15 cellular contexts compared by ENCODE assay signal in the genomic region with DNA sequence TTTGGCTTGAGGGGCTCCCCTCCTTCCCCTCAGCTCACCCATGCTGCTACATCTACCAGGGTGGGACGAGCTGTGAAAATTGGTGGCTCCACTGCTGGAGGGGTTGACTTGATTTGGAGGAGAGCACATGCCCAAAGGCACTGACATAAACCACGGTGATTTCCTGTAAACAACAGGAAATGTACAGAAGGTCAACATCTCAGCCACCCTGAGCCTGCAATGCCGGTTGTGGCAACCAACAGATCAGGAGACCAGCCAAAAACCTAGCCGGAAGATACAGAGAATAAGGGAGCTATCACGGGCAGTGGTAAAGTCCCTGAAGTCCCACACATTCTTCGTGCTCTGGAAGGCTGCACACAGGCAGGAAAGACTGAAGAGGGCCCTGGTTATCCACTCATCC. TPM values are rescaled to one million over a fixed set of nuclear protein-coding genes. Genes with fewer than 3 reads are reported as not detected.
DNase-seq lines count a peak whose midpoint lies in the region; ATAC-seq and TF ChIP-seq lines count a peak whose summit lies in the region.
"Had no signal": no experiment of that assay in that cellular context is flagged by ENCODE, and none has a peak within 500 bp of the region (broad histone marks: within the 10 kb centered on the region; RNA-seq: fewer than 3 reads in every experiment).

No MANE protein-coding gene starts in this region.

- no peak overlapping the region for H3K4me3 ChIP-seq in lower lobe of right lung
- H3K4me3 ChIP-seq in right atrium auricular region: no peak overlapping the region
- H3K4me3 ChIP-seq: left lung, transverse colon had no signal

- in situ Hi-C loops in G401 (cut with HindIII; ENCODE audit: low sequenced_read_pairs): no loop called here

- H3K27me3 ChIP-seq in lower lobe of right lung (ENCODE audit: low read depth) (no peaks in the 10 kb centered on the region), right atrium auricular region (no peaks in the 10 kb centered on the region)
- H3K27me3 ChIP-seq: left lung, transverse colon had no signal

- H3K4me1 ChIP-seq in lower lobe of right lung (peaks cover 8% of the 10 kb centered on the region), right atrium auricular region (peaks cover 0 to under 1% of the 10 kb centered on the region in 2 donors)

- H3K9me3 Mint-ChIP-seq in stimulated activated naive CD8-positive, alpha-beta T cell treated with anti-CD3 and anti-CD28 coated beads, Interleukin-15, Interleukin-2, amounts not matched to agents 100 ng/mL and 50 ng/mL, for 24 hours: peaks cover 38% of the 10 kb centered on the region
- H3K9me3 Mint-ChIP-seq in central memory CD8-positive, alpha-beta T cell: peaks cover 6% of the 10 kb centered on the region

- no peak for ATAC-seq in stimulated activated naive CD8-positive, alpha-beta T cell treated with anti-CD3 and anti-CD28 coated beads, Interleukin-15, Interleukin-2, amounts not matched to agents 100 U/mL and 50 U/mL, for 24 hours
- peak; percentile 87 for ATAC-seq in central memory CD8-positive, alpha-beta T cell (replicated peaks; ENCODE audit: extremely low read depth, poor library complexity, severe bottlenecking)
- ATAC-seq in lower lobe of right lung (peak; percentile 12 to 38), GM21381 (IDR thresholded peaks at IDR 0.05; ENCODE audit: unreplicated experiment) (no peak), HG03460 (IDR thresholded peaks at IDR 0.05; ENCODE audit: unreplicated experiment) (no peak)
- ATAC-seq: left lung had no signal

- peak overlapping the region; percentile 16 for H3K27ac Mint-ChIP-seq in stimulated activated naive CD8-positive, alpha-beta T cell treated with anti-CD3 and anti-CD28 coated beads, Interleukin-15, Interleukin-2, amounts not matched to agents 100 ng/mL and 50 ng/mL, for 24 hours
- peak overlapping the region; percentile 93 for H3K27ac Mint-ChIP-seq in central memory CD8-positive, alpha-beta T cell (ENCODE audit: low read depth)
- H3K27ac Mint-ChIP-seq: brain had no signal

- DNase-seq in stimulated activated naive CD8-positive, alpha-beta T cell treated with anti-CD3 and anti-CD28 coated beads, Interleukin-15, Interleukin-2, amounts not matched to agents 100 U/mL and 50 U/mL, for 24 hours: no peak
- DNase-seq in central memory CD8-positive, alpha-beta T cell (ENCODE audit: low spot score in 2 of 2): peak in 1 of 2 donors; percentile 22
- DNase-seq in lower lobe of right lung: no peak
- DNase-seq in G401 (ENCODE audit: low spot score): no peak
- DNase-seq in right atrium auricular region (ENCODE audit: low spot score): no peak
- DNase-seq: left lung; NCI-H187; NCI-H526; stimulated activated CD4-positive, alpha-beta T cell treated with anti-CD3 and anti-CD28 coated beads, Interleukin-1b, Interleukin-23, amount 100 ng/mL, for 48 hours; stimulated activated CD8-positive, alpha-beta memory T cell treated with anti-CD3 and anti-CD28 coated beads, Interleukin-4, amount 100 ng/mL, for 48 hours; transverse colon had no signal

- H3K27me3 Mint-ChIP-seq in stimulated activated naive CD8-positive, alpha-beta T cell treated with anti-CD3 and anti-CD28 coated beads, Interleukin-15, Interleukin-2, amounts not matched to agents 100 ng/mL and 50 ng/mL, for 24 hours: no peaks in the 10 kb centered on the region
- no peaks in the 10 kb centered on the region for H3K27me3 Mint-ChIP-seq in central memory CD8-positive, alpha-beta T cell
- H3K27me3 Mint-ChIP-seq: brain had no signal

- H3K36me3 ChIP-seq in lower lobe of right lung (no peaks in the 10 kb centered on the region), right atrium auricular region (no peaks in the 10 kb centered on the region)
- H3K36me3 ChIP-seq: left lung, transverse colon had no signal

- peaks cover 38% of the 10 kb centered on the region for H3K36me3 Mint-ChIP-seq in stimulated activated naive CD8-positive, alpha-beta T cell treated with anti-CD3 and anti-CD28 coated beads, Interleukin-15, Interleukin-2, amounts not matched to agents 100 ng/mL and 50 ng/mL, for 24 hours (ENCODE audit: low read depth)
- H3K36me3 Mint-ChIP-seq in central memory CD8-positive, alpha-beta T cell (ENCODE audit: insufficient read depth): peaks cover under 1% of the 10 kb centered on the region

- H3K27ac ChIP-seq in lower lobe of right lung (no peak overlapping the region), right atrium auricular region (no peak overlapping the region)
- H3K27ac ChIP-seq: transverse colon had no signal

- no peak overlapping the region for H3K4me3 Mint-ChIP-seq in stimulated activated naive CD8-positive, alpha-beta T cell treated with anti-CD3 and anti-CD28 coated beads, Interleukin-15, Interleukin-2, amounts not matched to agents 100 ng/mL and 50 ng/mL, for 24 hours
- peak overlapping the region; percentile 57 for H3K4me3 Mint-ChIP-seq in central memory CD8-positive, alpha-beta T cell
- H3K4me3 Mint-ChIP-seq: brain had no signal

- H3K4me1 Mint-ChIP-seq in stimulated activated naive CD8-positive, alpha-beta T cell treated with anti-CD3 and anti-CD28 coated beads, Interleukin-15, Interleukin-2, amounts not matched to agents 100 ng/mL and 50 ng/mL, for 24 hours (ENCODE audit: low read depth): peaks cover 31% of the 10 kb centered on the region
- peaks cover 38% of the 10 kb centered on the region for H3K4me1 Mint-ChIP-seq in central memory CD8-positive, alpha-beta T cell
- H3K4me1 Mint-ChIP-seq: brain had no signal

- H3K9me3 ChIP-seq in lower lobe of right lung: peaks cover 21% of the 10 kb centered on the region
- peaks cover 6 to 27% of the 10 kb centered on the region in 2 donors for H3K9me3 ChIP-seq in right atrium auricular region

- intact Hi-C loops in lower lobe of right lung (cut with DNase I): no loop called here

- TF ChIP-seq CTCF in lower lobe of right lung (IDR thresholded peaks at IDR 0.05) (no peak), right atrium auricular region (IDR thresholded peaks at IDR 0.05) (no peak)

RNA-seq across cellular contexts. Expression of a gene that starts 56.3 kb away (rescaled TPM):
- 43.2 TPM for total RNA-seq in lower lobe of right lung
- total RNA-seq in G401 (2014; rRNA removed; shearing (Covaris generic)): 2.6 and 8.9 TPM in 2 replicates
- 10 to 100 TPM; 31.5 to 42.2 TPM for total RNA-seq in right atrium auricular region

Comparison
In these comparisons a context has a peak if more than half of its experiments do, and no peak if none do; other contexts are left out.
1. ATAC-seq: peak in central memory CD8-positive, alpha-beta T cell (single experiment) and lower lobe of right lung (2 of 2); none in stimulated activated naive CD8-positive, alpha-beta T cell treated with anti-CD3 and anti-CD28 coated beads, Interleukin-15, Interleukin-2, amounts not matched to agents 100 U/mL and 50 U/mL, for 24 hours (single experiment), GM21381 (single experiment) and HG03460 (single experiment).